ENCODE assay signal across 12 cellular contexts in the genomic region with DNA sequence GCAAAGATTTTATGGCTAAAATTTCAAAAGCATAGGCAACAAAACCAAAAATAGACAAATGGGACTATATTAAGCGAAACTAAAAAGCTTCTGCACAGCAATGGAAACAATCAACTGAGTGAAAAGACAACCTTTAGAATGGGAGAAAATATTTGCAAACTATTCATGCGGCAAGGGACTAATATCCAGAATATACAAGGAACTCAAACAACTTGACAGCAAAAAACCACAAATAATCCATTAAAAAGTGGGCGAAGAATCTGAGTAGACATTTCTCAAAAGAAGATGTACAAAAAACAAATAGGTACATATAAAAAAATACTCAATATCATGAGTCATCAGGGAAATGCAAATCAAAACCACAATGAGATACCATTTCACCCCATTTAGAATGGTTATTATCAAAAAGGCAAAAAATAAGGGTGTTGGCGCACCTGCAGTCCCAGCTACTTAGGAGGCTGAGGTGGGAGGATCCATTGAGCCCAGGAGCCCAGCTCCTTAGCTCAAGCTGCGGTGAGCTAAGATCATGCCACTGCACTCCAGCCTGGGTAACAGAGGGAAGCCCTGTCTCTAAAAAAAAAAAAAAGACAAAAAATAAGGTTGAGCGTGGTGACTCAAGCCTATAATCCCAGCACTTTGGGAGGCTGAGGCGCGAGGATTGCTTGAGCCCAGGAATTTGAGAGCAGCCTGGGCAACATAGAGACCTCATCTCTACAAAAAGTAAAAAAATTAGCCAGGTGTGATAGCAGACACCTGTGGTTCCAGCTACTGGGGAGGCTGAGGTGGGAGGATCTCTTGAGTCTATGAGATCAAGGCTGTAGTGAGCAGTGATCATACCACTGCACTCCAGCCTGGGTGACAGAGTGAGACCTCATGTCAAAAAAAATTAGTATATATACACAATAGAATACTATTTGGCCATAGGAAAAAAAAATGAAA. TPM values are rescaled to one million over a fixed set of nuclear protein-coding genes. Genes with fewer than 3 reads are reported as not detected.
DNase-seq lines count a peak whose midpoint lies in the region; ATAC-seq and TF ChIP-seq lines count a peak whose summit lies in the region.
"Had no signal": no experiment of that assay in that cellular context is flagged by ENCODE, and none has a peak within 500 bp of the region (broad histone marks: within the 10 kb centered on the region; RNA-seq: fewer than 3 reads in every experiment).

No MANE protein-coding gene starts in this region.

- CTCF ChIA-PET in activated CD8-positive, alpha-beta memory T cell treated with anti-CD3 and anti-CD28 coated beads, Interleukin-2, amount 10 ng/mL, durations not matched to agents 7 days and 5 days (lab: Charles Lee), result interaction anchor here (0.7 to 4.9 kb wide), 7 partner anchors 10 to 230 kb away, joined by 3 to 27 read pairs (median 3); a partner anchor contains a TSS
- CTCF ChIA-PET in HEK293T (lab: Yijun Ruan, JAX), result interaction anchor here (1.4 kb wide), 1 partner anchor 22 kb away, joined by 4 read pairs; no protein-coding TSS in a partner anchor

- no peak for DNase-seq in activated CD8-positive, alpha-beta memory T cell treated with anti-CD3 and anti-CD28 coated beads, Interleukin-2, amount 10 ng/mL, durations not matched to agents 7 days and 5 days
- DNase-seq in activated CD8-positive, alpha-beta memory T cell treated with anti-CD3 and anti-CD28 coated beads, Interleukin-2, amount 50 U/mL, for 4 hours, result no peak
- DNase-seq in activated T-cell treated with anti-CD3 and anti-CD28 coated beads, Interleukin-2, amount 50 U/mL, for 72 hours, result no peak
- DNase-seq in posterior vena cava (ENCODE audit: low spot score), result peak; percentile 35
- DNase-seq in HEK293T (ENCODE audit: extremely low spot score), result no peak
- DNase-seq: activated CD4-positive, CD25-positive, alpha-beta regulatory T cell treated with anti-CD3 and anti-CD28 coated beads, Interleukin-2, amount 50 U/mL, for 72 hours; aorta; heart left ventricle; NCI-H510A treated with DMSO at 0.1 percent for 48 hours had no signal

- POLR2A ChIA-PET in HEK293T (lab: Yijun Ruan, JAX), result interaction anchor here (1.6 to 4.5 kb wide), 2 partner anchors 9 to 13 kb away, joined by 4 to 30 read pairs; no protein-coding TSS in a partner anchor

- H3K27me3 Mint-ChIP-seq in activated CD8-positive, alpha-beta memory T cell treated with anti-CD3 and anti-CD28 coated beads, Interleukin-2, amount 10 ng/mL, durations not matched to agents 7 days and 5 days, result no peaks in the 10 kb centered on the region
- H3K27me3 Mint-ChIP-seq in activated T-cell treated with anti-CD3 and anti-CD28 coated beads, Interleukin-2, amount 50 U/mL, for 72 hours (ENCODE audit: low read depth), result no peaks in the 10 kb centered on the region

- no peaks in the 10 kb centered on the region for H3K36me3 Mint-ChIP-seq in activated CD8-positive, alpha-beta memory T cell treated with anti-CD3 and anti-CD28 coated beads, Interleukin-2, amount 10 ng/mL, durations not matched to agents 7 days and 5 days
- H3K36me3 Mint-ChIP-seq in activated T-cell treated with anti-CD3 and anti-CD28 coated beads, Interleukin-2, amount 50 U/mL, for 72 hours (ENCODE audit: insufficient read depth in 2 of 2), result no peaks in the 10 kb centered on the region

- H3K4me3 Mint-ChIP-seq in activated CD8-positive, alpha-beta memory T cell treated with anti-CD3 and anti-CD28 coated beads, Interleukin-2, amount 10 ng/mL, durations not matched to agents 7 days and 5 days, result peak overlapping the region; percentile 11
- H3K4me3 Mint-ChIP-seq in activated T-cell treated with anti-CD3 and anti-CD28 coated beads, Interleukin-2, amount 50 U/mL, for 72 hours, result peak overlapping the region; percentile 75 to 88

- H3K27ac Mint-ChIP-seq in activated CD8-positive, alpha-beta memory T cell treated with anti-CD3 and anti-CD28 coated beads, Interleukin-2, amount 10 ng/mL, durations not matched to agents 7 days and 5 days, result peak overlapping the region; percentile 69
- H3K27ac Mint-ChIP-seq in activated T-cell treated with anti-CD3 and anti-CD28 coated beads, Interleukin-2, amount 50 U/mL, for 72 hours, result peak overlapping the region; percentile 96

- intact Hi-C loops in posterior vena cava (cut with DNase I), result no loop called here

- H3K9me3 Mint-ChIP-seq in activated CD8-positive, alpha-beta memory T cell treated with anti-CD3 and anti-CD28 coated beads, Interleukin-2, amount 10 ng/mL, durations not matched to agents 7 days and 5 days (ENCODE audit: low read depth), result no peaks in the 10 kb centered on the region
- H3K9me3 Mint-ChIP-seq in activated T-cell treated with anti-CD3 and anti-CD28 coated beads, Interleukin-2, amount 50 U/mL, for 72 hours, result no peaks in the 10 kb centered on the region

- peaks cover 38% of the 10 kb centered on the region for H3K4me1 Mint-ChIP-seq in activated CD8-positive, alpha-beta memory T cell treated with anti-CD3 and anti-CD28 coated beads, Interleukin-2, amount 10 ng/mL, durations not matched to agents 7 days and 5 days
- H3K4me1 Mint-ChIP-seq in activated T-cell treated with anti-CD3 and anti-CD28 coated beads, Interleukin-2, amount 50 U/mL, for 72 hours (ENCODE audit: low read depth), result peaks cover 44% of the 10 kb centered on the region

- ATAC-seq in activated CD8-positive, alpha-beta memory T cell treated with anti-CD3 and anti-CD28 coated beads, Interleukin-2, amount 10 ng/mL, durations not matched to agents 7 days and 5 days, result no peak
- ATAC-seq in HG03378 (IDR thresholded peaks at IDR 0.05; ENCODE audit: unreplicated experiment), result peak; percentile 28
- ATAC-seq in activated T-cell treated with anti-CD3 and anti-CD28 coated beads, Interleukin-2, amount 50 U/mL, for 72 hours (replicated peaks in 1 of 2), result no peak
- ATAC-seq in GM18868 (IDR thresholded peaks at IDR 0.05; ENCODE audit: unreplicated experiment), result no peak
- ATAC-seq in GM18519 (IDR thresholded peaks at IDR 0.05; ENCODE audit: low FRiP score, unreplicated experiment), result no peak
- ATAC-seq: heart left ventricle had no signal

TF ChIP-seq in HEK293T, 16 proteins besides CTCF, POLR2A, EP300 and RAD21:
- TF ChIP-seq LEF1 (IDR thresholded peaks at IDR 0.05; ENCODE audit: borderline replicate concordance) (no peak), CTBP1 (IDR thresholded peaks at IDR 0.05; ENCODE audit: borderline replicate concordance) (no peak), L3MBTL2 (conservative IDR thresholded peaks at IDR 0.05) (no peak), HDGF (IDR thresholded peaks at IDR 0.05; ENCODE audit: borderline replicate concordance) (no peak), FOXK2 (IDR thresholded peaks at IDR 0.05) (no peak), NFRKB (IDR thresholded peaks at IDR 0.05) (no peak), TARDBP (IDR thresholded peaks at IDR 0.05) (no peak), BHLHE40 (IDR thresholded peaks at IDR 0.05; ENCODE audit: borderline replicate concordance) (no peak), FOXA1 (IDR thresholded peaks at IDR 0.05) (no peak)
- TF ChIP-seq, protein P1, sequence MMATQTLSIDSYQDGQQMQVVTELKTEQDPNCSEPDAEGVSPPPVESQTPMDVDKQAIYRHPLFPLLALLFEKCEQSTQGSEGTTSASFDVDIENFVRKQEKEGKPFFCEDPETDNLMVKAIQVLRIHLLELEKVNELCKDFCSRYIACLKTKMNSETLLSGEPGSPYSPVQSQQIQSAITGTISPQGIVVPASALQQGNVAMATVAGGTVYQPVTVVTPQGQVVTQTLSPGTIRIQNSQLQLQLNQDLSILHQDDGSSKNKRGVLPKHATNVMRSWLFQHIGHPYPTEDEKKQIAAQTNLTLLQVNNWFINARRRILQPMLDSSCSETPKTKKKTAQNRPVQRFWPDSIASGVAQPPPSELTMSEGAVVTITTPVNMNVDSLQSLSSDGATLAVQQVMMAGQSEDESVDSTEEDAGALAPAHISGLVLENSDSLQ (IDR thresholded peaks at IDR 0.05), result no peak

RNA-seq across cellular contexts. Expression of a gene that starts 4.2 kb away (rescaled TPM):
- total RNA-seq in activated CD8-positive, alpha-beta memory T cell treated with anti-CD3 and anti-CD28 coated beads, Interleukin-2, amount 10 ng/mL, durations not matched to agents 7 days and 5 days, result 100 to 1,000 TPM in 1 of 2 experiments, 10 to 100 TPM in 1; 87.5 to 113 TPM
- total RNA-seq in activated T-cell treated with anti-CD3 and anti-CD28 coated beads, Interleukin-2, amount 50 U/mL, for 72 hours, result 100 to 1,000 TPM in 1 of 2 donors, 10 to 100 TPM in 1; 94.2 to 109 TPM
- 10 to 100 TPM; 31.8 to 36.9 TPM for total RNA-seq in posterior vena cava

RNA-seq across cellular contexts. Expression of a gene that starts 17.0 kb away (rescaled TPM):
- total RNA-seq in activated CD8-positive, alpha-beta memory T cell treated with anti-CD3 and anti-CD28 coated beads, Interleukin-2, amount 10 ng/mL, durations not matched to agents 7 days and 5 days, result 100 to 1,000 TPM; 502 to 567 TPM
- total RNA-seq in activated T-cell treated with anti-CD3 and anti-CD28 coated beads, Interleukin-2, amount 50 U/mL, for 72 hours, result 100 to 1,000 TPM; 595 to 606 TPM
- 1 to 10 TPM; 4.9 to 6.3 TPM for total RNA-seq in posterior vena cava

Comparison
In these comparisons a context has a peak if more than half of its experiments do, and no peak if none do; other contexts are left out.
1. RNA of a gene that starts 17.0 kb away (total RNA-seq): 595 to 606 TPM in activated T-cell treated with anti-CD3 and anti-CD28 coated beads, Interleukin-2, amount 50 U/mL, for 72 hours and 502 to 567 TPM in activated CD8-positive, alpha-beta memory T cell treated with anti-CD3 and anti-CD28 coated beads, Interleukin-2, amount 10 ng/mL, durations not matched to agents 7 days and 5 days; 4.9 to 6.3 TPM in posterior vena cava; every median in the first group is over 10 times any median in the second.